ENCODE assay signal across 8 cellular contexts in the genomic region with DNA sequence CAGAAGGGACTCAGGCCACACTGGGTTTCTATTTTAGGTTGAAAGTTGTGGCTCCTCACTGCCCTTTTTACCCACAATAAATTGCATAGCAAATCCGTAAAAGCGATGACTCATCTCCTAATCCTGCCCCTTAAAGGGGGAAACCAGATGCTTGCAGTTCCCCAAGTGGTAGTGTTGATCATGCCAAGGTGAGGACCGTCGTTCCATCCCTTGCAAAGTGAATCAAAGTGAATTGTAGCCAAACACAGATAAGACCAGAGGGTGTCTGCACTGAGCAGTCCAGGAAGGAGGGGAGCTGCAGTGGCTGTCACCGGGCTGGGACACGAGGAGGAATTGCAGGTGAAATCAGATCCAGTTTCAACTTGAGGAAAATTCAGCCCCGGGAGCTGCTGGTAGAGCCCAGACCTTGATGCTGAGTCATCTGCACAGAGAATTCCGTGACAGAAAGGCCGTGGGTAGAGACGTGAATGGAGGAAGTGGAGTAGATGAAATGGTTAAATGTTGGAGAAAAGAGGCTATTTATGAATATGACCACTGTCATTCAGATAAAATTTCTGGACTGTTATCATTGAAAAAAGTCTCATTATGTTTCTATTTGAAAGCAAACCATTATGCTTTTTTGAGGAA. TPM values are rescaled to one million over a fixed set of nuclear protein-coding genes. Genes with fewer than 3 reads are reported as not detected.
DNase-seq lines count a peak whose midpoint lies in the region; ATAC-seq and TF ChIP-seq lines count a peak whose summit lies in the region.

No MANE protein-coding gene starts in this region.

- CTCF ChIA-PET in A673 (lab: Charles Lee), result no interaction called here
- CTCF ChIA-PET in T-cell (lab: Charles Lee), result interaction anchor here in 1 of 2 donors (0.8 kb wide), 1 partner anchor 55 kb away, joined by 5 read pairs; no protein-coding TSS in a partner anchor

- H3K9me3 Mint-ChIP-seq in T-cell, result no peaks in the 10 kb centered on the region

- H3K9me3 ChIP-seq in A673 (ENCODE audit: low read depth, low read length, poor library complexity, severe bottlenecking) (no peaks in the 10 kb centered on the region), thoracic aorta (no peaks in the 10 kb centered on the region)

- H3K27me3 ChIP-seq in A673 (replicated peaks; ENCODE audit: insufficient read depth, low read depth, low read length, poor library complexity) (no peaks in the 10 kb centered on the region), thoracic aorta (replicated peaks; ENCODE audit: insufficient read depth) (no peaks in the 10 kb centered on the region)

- H3K27ac Mint-ChIP-seq in T-cell, result no peak overlapping the region

- BruUV-seq in A673 (replicated peaks; lab: Mats Ljungman, UMichigan), result TSS peak; percentile 64

- H3K27ac ChIP-seq in A673 (ENCODE audit: low read depth, low read length, poor library complexity, severe bottlenecking) (peak overlapping the region; percentile 70), coronary artery (peak overlapping the region; percentile 21 to 61), thoracic aorta (no peak overlapping the region)

- H3K36me3 Mint-ChIP-seq in T-cell, result peaks cover 41% of the 10 kb centered on the region

- DNase-seq in A673 (ENCODE audit: low spot score) (peak; percentile 87), LHCN-M2 (ENCODE audit: low read depth) (peak; percentile 95), coronary artery (ENCODE audit: low spot score) (no peak), thoracic aorta (ENCODE audit: low spot score) (no peak), T-cell (no peak), DMS 273 treated with DMSO at 0.1 percent for 48 hours (lab: John Stamatoyannopoulos, UW) (no peak)
- no peak for DNase-seq in activated CD8-positive, alpha-beta memory T cell treated with anti-CD3 and anti-CD28 coated beads for 24 hours

- H3K27me3 Mint-ChIP-seq in T-cell, result no peaks in the 10 kb centered on the region

- peak; percentile 73 for ATAC-seq in GM19395 (IDR thresholded peaks at IDR 0.05; ENCODE audit: unreplicated experiment)
- peak; percentile 50 for ATAC-seq in thoracic aorta (ENCODE audit: insufficient number of reproducible peaks, low FRiP score, low read depth)
- no peak for ATAC-seq in T-cell (replicated peaks in 1 of 4)

- peaks cover 26% of the 10 kb centered on the region for H3K4me1 ChIP-seq in A673 (ENCODE audit: insufficient read depth, low read length, poor library complexity, severe bottlenecking)
- H3K4me1 ChIP-seq in thoracic aorta (ENCODE audit: control insufficient read depth in 1 of 2, low read depth in 2 of 2), result peaks cover 0 to 4% of the 10 kb centered on the region in 2 donors

- intact Hi-C loops in A673 (cut with micrococcal nuclease; ENCODE audit: unreplicated experiment), result no loop called here

- H3K36me3 ChIP-seq in A673 (ENCODE audit: insufficient read depth, low read length, poor library complexity, severe bottlenecking), result peaks cover 27% of the 10 kb centered on the region
- H3K36me3 ChIP-seq in thoracic aorta, result peaks cover 40% of the 10 kb centered on the region

- TF ChIP-seq CTCF in A673 (conservative IDR thresholded peaks at IDR 0.05; ENCODE audit: low read depth, low read length) (no peak), coronary artery (IDR thresholded peaks at IDR 0.05) (no peak), thoracic aorta (IDR thresholded peaks at IDR 0.05) (no peak)

- H3K4me3 ChIP-seq in A673 (ENCODE audit: low read depth, low read length, poor library complexity, severe bottlenecking), result peak overlapping the region; percentile 26
- peak overlapping the region; percentile 50 for H3K4me3 ChIP-seq in coronary artery
- H3K4me3 ChIP-seq in thoracic aorta, result peak overlapping the region; percentile 2

- no peaks in the 10 kb centered on the region for H3K4me1 Mint-ChIP-seq in T-cell

- POLR2A ChIA-PET in A673 (lab: Charles Lee; ENCODE audit: low non-redundant PET) (interaction anchor here (0.5 kb wide), 1 partner anchor 61 kb away, joined by 3 read pairs; no protein-coding TSS in a partner anchor), T-cell (lab: Charles Lee) (interaction anchor here in 1 of 2 donors (0.5 kb wide), 1 partner anchor 1627 kb away, joined by 3 read pairs; no protein-coding TSS in a partner anchor)

- H3K4me3 Mint-ChIP-seq in T-cell, result no peak overlapping the region

RNA-seq across cellular contexts. Expression of a gene that starts 44.2 kb away (rescaled TPM):
- total RNA-seq in A673 (2021) (12.6 and 14.9 TPM in 2 replicates), LHCN-M2 (2014; rRNA removed) (33.1 and 41.7 TPM in 2 replicates), thoracic aorta (10 to 100 TPM in 1 of 2 donors, 1 to 10 TPM in 1; 4.6 to 12.1 TPM), T-cell (1 to 10 TPM in 3 of 5 donors, under 1 TPM in 2; 0.58 to 2.7 (median 1.2) TPM)
- 31.8 TPM for polyA plus RNA-seq in LHCN-M2 (2012)

Comparison
In these comparisons a context has a peak if more than half of its experiments do, and no peak if none do; other contexts are left out.
1. DNase-seq: peak in A673 (single experiment) and LHCN-M2 (single experiment); none in coronary artery (single experiment), thoracic aorta (single experiment), T-cell (0 of 34), DMS 273 treated with DMSO at 0.1 percent for 48 hours (single experiment) and activated CD8-positive, alpha-beta memory T cell treated with anti-CD3 and anti-CD28 coated beads for 24 hours (single experiment).
2. H3K27ac ChIP-seq: peak in A673 (single experiment) and coronary artery (2 of 2); none in thoracic aorta (0 of 2).
3. ATAC-seq: peak in GM19395 (single experiment) and thoracic aorta (single experiment); none in T-cell (0 of 4).
4. Peak in every context shown above with its lines, with median percentiles within 50 percentile points of each other: H3K4me3 ChIP-seq.